21 cellular contexts compared by ENCODE assay signal in genomic region chr7:50687096-50687495, GRCh38.
DNase-seq lines count a peak whose midpoint lies in the region; ATAC-seq, FAIRE-seq and TF ChIP-seq lines count a peak whose summit lies in the region.
"Had no signal": no experiment of that assay in that cellular context is flagged by ENCODE, and none has a peak within 500 bp of the region (broad histone marks: within the 10 kb centered on the region; RNA-seq: fewer than 3 reads in every experiment).

No MANE protein-coding gene starts in this region.

- H3K9me3 ChIP-seq in H1 (ENCODE audit: insufficient read depth in 2 of 2, low read depth in 1 of 2, low read length in 1 of 2) (no peaks in the 10 kb centered on the region), mesenchymal stem cell (ENCODE audit: control insufficient read depth, low read length) (no peaks in the 10 kb centered on the region), transverse colon (no peaks in the 10 kb centered on the region)
- H3K9me3 ChIP-seq: Caco-2, MG63 had no signal

- no peak overlapping the region for H3K9ac ChIP-seq in H1 (replicated peaks in 1 of 4; ENCODE audit: extremely low read depth in 1 of 4, low read depth in 3 of 4, low read length in 3 of 4)
- H3K9ac ChIP-seq in mesenchymal stem cell (ENCODE audit: low read length), result no peak overlapping the region

- no peak for TF ChIP-seq CTCF in H1 (IDR thresholded peaks at IDR 0.05; ENCODE audit: control extremely low read depth in 1 of 3, insufficient read depth in 1 of 3, low read depth in 1 of 3, low read length in 3 of 3)
- TF ChIP-seq CTCF in transverse colon (IDR thresholded peaks at IDR 0.05), result no peak

- 88% methylated on average over 6 of the region's 6 CpGs; no CpG with 5 or more reads in 1 of the 2 experiments for WGBS in H1 (ENCODE audit: extremely low coverage in 1 of 2, insufficient coverage in 1 of 2, insufficient read length in 1 of 2, insufficient replicate concordance in 2 of 2, low coverage in 1 of 2, low lambda C conversion rate in 2 of 2, missing lambda C conversion rate in 1 of 2), 2 experiments
- WGBS in mesenchymal stem cell, result 94% methylated on average over 6 of the region's 6 CpGs
- 87 to 90% methylated on average over 2 to 6 of the region's 6 CpGs for WGBS in transverse colon (ENCODE audit: low coverage in 1 of 2), 2 donors

- H3K4ac ChIP-seq in H1 (replicated peaks; ENCODE audit: insufficient read length, low read depth, low read length), result no peak overlapping the region
- H3K4ac ChIP-seq in mesenchymal stem cell (ENCODE audit: low read depth in 1 of 2, low read length in 2 of 2), result peak overlapping the region in 1 of 2 experiments; percentile 31

- no peak overlapping the region for H3K27ac ChIP-seq in H1 (ENCODE audit: low read depth, low read length)
- H3K27ac ChIP-seq in mesenchymal stem cell (ENCODE audit: low read length, poor library complexity, severe bottlenecking), result no peak overlapping the region
- peak overlapping the region; percentile 65 to 81 (median 78) for H3K27ac ChIP-seq in transverse colon

- ATAC-seq in left ventricle myocardium superior (peak; percentile 15), Right ventricle myocardium inferior (no peak), HG02798 (IDR thresholded peaks at IDR 0.05; ENCODE audit: poor library complexity, unreplicated experiment) (no peak), GM21576 (IDR thresholded peaks at IDR 0.05; ENCODE audit: unreplicated experiment) (no peak)
- ATAC-seq: GM12878, Panc1 had no signal

- H3K79me1 ChIP-seq in H1 (ENCODE audit: low read depth, low read length) (peaks cover 5% of the 10 kb centered on the region), mesenchymal stem cell (replicated peaks; ENCODE audit: low read length, poor library complexity, severe bottlenecking) (peaks cover 48% of the 10 kb centered on the region)

- H3K4me3 ChIP-seq in H1 (ENCODE audit: extremely low read depth in 1 of 4, insufficient read depth in 2 of 4, low read depth in 3 of 4, low read length in 4 of 4) (no peak overlapping the region), mesenchymal stem cell (ENCODE audit: insufficient read depth in 1 of 2, low read depth in 1 of 2, low read length in 2 of 2) (no peak overlapping the region), transverse colon (no peak overlapping the region)
- H3K4me3 ChIP-seq: GM12878, MG63 had no signal

- intact Hi-C loops in left ventricle myocardium superior (cut with micrococcal nuclease) (loop anchor here (10.0 kb wide), 1 partner anchor 378 kb away; no protein-coding TSS in a partner anchor), Right ventricle myocardium inferior (cut with DNase I) (loop anchor here (5.0 to 10.0 kb wide), 3 partner anchors 105 to 455 kb away; no protein-coding TSS in a partner anchor), transverse colon (cut with DNase I; ENCODE audit: low total_unique reads) (no loop called here)

- H2BK15ac ChIP-seq in H1 (ENCODE audit: low read length), result no peak overlapping the region
- no peak overlapping the region for H2BK15ac ChIP-seq in mesenchymal stem cell (ENCODE audit: low read depth, poor library complexity, severe bottlenecking)

- H3K56ac ChIP-seq in H1 (replicated peaks; ENCODE audit: insufficient read length, low read depth, low read length), result no peak overlapping the region

- H3K4me1 ChIP-seq in H1 (replicated peaks in 1 of 4; ENCODE audit: control insufficient read depth in 3 of 4, insufficient read depth in 4 of 4, low read length in 3 of 4) (peaks cover 0 to 6% (median 3%) of the 10 kb centered on the region in 4 experiments; a peak in 3 of 7 replicates), mesenchymal stem cell (ENCODE audit: control insufficient read depth, insufficient read depth, low read depth, low read length) (peaks cover 6% of the 10 kb centered on the region), transverse colon (peaks cover 2 to 37% (median 10%) of the 10 kb centered on the region in 4 donors)
- H3K4me1 ChIP-seq: Caco-2 had no signal

- H2BK120ac ChIP-seq in H1 (replicated peaks; ENCODE audit: low read depth, low read length) (no peak overlapping the region), mesenchymal stem cell (ENCODE audit: low read depth, low read length) (no peak overlapping the region)

- TF ChIP-seq EP300 in H1 (IDR thresholded peaks at IDR 0.05; ENCODE audit: borderline replicate concordance in 1 of 2, low read depth in 2 of 2, low read length in 2 of 2) (no peak), transverse colon (IDR thresholded peaks at IDR 0.05; ENCODE audit: low read depth) (no peak)

- H3K23ac ChIP-seq in H1 (ENCODE audit: insufficient read length) (no peak overlapping the region), mesenchymal stem cell (ENCODE audit: low read length in 2 of 2) (no peak overlapping the region)

- H2AFZ ChIP-seq in H1 (ENCODE audit: low read length) (no peak overlapping the region), mesenchymal stem cell (ENCODE audit: low read depth, low read length) (no peak overlapping the region)

- TF ChIP-seq RAD21 in H1 (IDR thresholded peaks at IDR 0.05 in 1 of 2, conservative IDR thresholded peaks at IDR 0.05 in 1 of 2; ENCODE audit: low read depth in 2 of 2, low read length in 2 of 2), result no peak

- no peak for FAIRE-seq in H1 (lab: Jason Lieb, UNC)
- FAIRE-seq: A204.1, GM12878, HTR-8/SVneo had no signal

- no peak overlapping the region for H2AK5ac ChIP-seq in H1 (ENCODE audit: low read depth, low read length)
- H2AK5ac ChIP-seq in mesenchymal stem cell (ENCODE audit: low read length, severe bottlenecking), result no peak overlapping the region

- H4K5ac ChIP-seq in H1 (ENCODE audit: insufficient read length, low read depth, low read length), result no peak overlapping the region

- H3K4me2 ChIP-seq in H1 (ENCODE audit: insufficient read depth in 1 of 2, low read depth in 2 of 2, low read length in 2 of 2), result no peak overlapping the region
- H3K4me2 ChIP-seq in mesenchymal stem cell (ENCODE audit: low read length, poor library complexity, severe bottlenecking), result no peak overlapping the region

- no peak overlapping the region for H2BK20ac ChIP-seq in H1 (ENCODE audit: low read length)

- CTCF ChIA-PET in H1 (lab: Charles Lee; ENCODE audit: partially characterized antibody), result interaction anchor here (1.2 to 1.6 kb wide), 3 partner anchors 21 to 476 kb away, joined by 3 to 5 read pairs (median 3); no protein-coding TSS in a partner anchor

- POLR2A ChIA-PET in H1 (lab: Charles Lee; ENCODE audit: partially characterized antibody), result no interaction called here

- H4K8ac ChIP-seq in H1 (ENCODE audit: extremely low read depth, insufficient read depth, low read length) (no peak overlapping the region), mesenchymal stem cell (ENCODE audit: low read length) (no peak overlapping the region)

- TF ChIP-seq POLR2A in H1 (IDR thresholded peaks at IDR 0.05; ENCODE audit: control extremely low read depth in 1 of 2, low read depth in 2 of 2, low read length in 2 of 2), result no peak
- no peak for TF ChIP-seq POLR2A in transverse colon (IDR thresholded peaks at IDR 0.05)

- H4K20me1 ChIP-seq in H1 (replicated peaks in 1 of 2; ENCODE audit: control insufficient read depth in 1 of 2, insufficient read depth in 2 of 2, low read length in 2 of 2), result peaks cover 0 to 5% of the 10 kb centered on the region in 2 experiments

- no peak for DNase-seq in left ventricle myocardium superior
- no peak for DNase-seq in Right ventricle myocardium inferior (ENCODE audit: missing footprints)
- DNase-seq in H1 (ENCODE audit: low read depth in 1 of 2, low spot score in 2 of 2), result no peak
- no peak for DNase-seq in mesenchymal stem cell
- DNase-seq in transverse colon, result no peak
- no peak for DNase-seq in HK-2 (ENCODE audit: unreplicated experiment)
- DNase-seq: Caco-2; CD4-positive, alpha-beta T cell; H9; Karpas-422; MG63; NCI-H1048; NCI-H146; NCI-H2029 treated with DMSO at 0.1 percent for 48 hours; NCI-H2171 had no signal

- H2BK12ac ChIP-seq in H1 (ENCODE audit: low read depth, low read length), result no peak overlapping the region
- H2BK12ac ChIP-seq in mesenchymal stem cell (ENCODE audit: low read length in 2 of 2), result no peak overlapping the region

- peak overlapping the region; percentile 12; the same call in 1 of the 2 replicates for H2BK5ac ChIP-seq in H1 (ENCODE audit: low read depth, low read length)
- no peak overlapping the region for H2BK5ac ChIP-seq in mesenchymal stem cell (ENCODE audit: low read depth, low read length, poor library complexity, severe bottlenecking)

- no peaks in the 10 kb centered on the region for H3K27me3 ChIP-seq in H1 (replicated peaks in 1 of 4; ENCODE audit: control insufficient read depth in 3 of 4, extremely low read depth in 1 of 4, insufficient read depth in 3 of 4, low read length in 3 of 4)
- H3K27me3 ChIP-seq in mesenchymal stem cell (ENCODE audit: control insufficient read depth in 1 of 2, insufficient read depth in 1 of 2, low read length in 2 of 2), result no peaks in the 10 kb centered on the region
- no peaks in the 10 kb centered on the region for H3K27me3 ChIP-seq in transverse colon
- H3K27me3 ChIP-seq: MG63 had no signal

- H4K91ac ChIP-seq in H1 (replicated peaks; ENCODE audit: insufficient read length, low read length) (no peak overlapping the region), mesenchymal stem cell (ENCODE audit: low read length) (peak overlapping the region; percentile 32)

- H3K36me3 ChIP-seq in H1 (ENCODE audit: control insufficient read depth in 2 of 4, insufficient read depth in 4 of 4, low read length in 3 of 4), result peaks cover 0 to 13% (median 6%) of the 10 kb centered on the region in 4 experiments; a peak in 5 of 8 replicates
- H3K36me3 ChIP-seq in mesenchymal stem cell (ENCODE audit: control insufficient read depth in 1 of 2, insufficient read depth in 2 of 2, low read depth in 1 of 2, low read length in 2 of 2), result peaks cover 17 to 22% of the 10 kb centered on the region in 2 experiments
- no peaks in the 10 kb centered on the region for H3K36me3 ChIP-seq in transverse colon
- H3K36me3 ChIP-seq: MG63 had no signal

- no peak overlapping the region for H3K18ac ChIP-seq in H1 (ENCODE audit: extremely low read depth, low read length)
- no peak overlapping the region for H3K18ac ChIP-seq in mesenchymal stem cell (ENCODE audit: low read depth in 1 of 2, low read length in 2 of 2)

- peaks cover 0 to 38% of the 10 kb centered on the region in 2 experiments; a peak in 2 of 4 replicates for H3K79me2 ChIP-seq in H1 (ENCODE audit: control insufficient read depth in 1 of 2, insufficient read depth in 2 of 2, low read length in 2 of 2)

- no peak overlapping the region for H3K14ac ChIP-seq in H1 (ENCODE audit: insufficient read length)
- no peak overlapping the region for H3K14ac ChIP-seq in mesenchymal stem cell (ENCODE audit: low read length in 2 of 2)

- H3K23me2 ChIP-seq in H1 (ENCODE audit: low read depth, low read length), result no peaks in the 10 kb centered on the region

- in situ Hi-C loops in transverse colon (cut with MboI; ENCODE audit: low pct_ligation_motif_present in 1 of 4, low pct_unique_long_range_greater_than_20kb in 1 of 4, low sequenced_read_pairs in 3 of 4), result no loop called here

TF ChIP-seq in H1, 55 proteins besides CTCF, POLR2A, EP300 and RAD21 (continues in another document):
- no peak for TF ChIP-seq RFX5 (IDR thresholded peaks at IDR 0.05; ENCODE audit: borderline replicate concordance, low read depth, low read length)
- TF ChIP-seq SAP30 (IDR thresholded peaks at IDR 0.05; ENCODE audit: insufficient read depth, insufficient replicate concordance, low read length), result no peak
- TF ChIP-seq CBX5 (IDR thresholded peaks at IDR 0.05; ENCODE audit: low read depth, low read length), result no peak
- no peak for TF ChIP-seq CTBP2 (IDR thresholded peaks at IDR 0.05; ENCODE audit: borderline replicate concordance, insufficient read depth, insufficient read length, low read length)

Comparison
In these comparisons a context has a peak if more than half of its experiments do, and no peak if none do; other contexts are left out.
1. H3K27ac ChIP-seq: peak in transverse colon (4 of 4); none in H1 (single experiment) and mesenchymal stem cell (single experiment).